ENCODE assay signal across 27 cellular contexts in genomic region chr18:48078448-48078847, GRCh38.
"Had no signal": no experiment of that assay in that cellular context is flagged by ENCODE, and none has a peak within 500 bp of the region (broad histone marks: within the 10 kb centered on the region; RNA-seq: fewer than 3 reads in every experiment).

No MANE protein-coding gene starts in this region.

- H3K9me3 ChIP-seq: ovary, psoas muscle, right lobe of liver, sigmoid colon, spleen, suprapubic skin, testis, tibial artery, transverse colon, upper lobe of right lung, uterus had no signal

- H3K27ac ChIP-seq: neural progenitor cell, ovary, parathyroid adenoma, psoas muscle, right lobe of liver, sigmoid colon, testis, tibial artery, transverse colon, upper lobe of right lung, uterus had no signal

- DNase-seq: natural killer cell; occipital lobe; ovary; posterior cingulate gyrus; psoas muscle; right cardiac atrium; right lobe of liver; sigmoid colon; spleen; stimulated activated CD4-positive, alpha-beta T cell treated with anti-CD3 and anti-CD28 coated beads, Interleukin-12 subunit alpha, Interleukin-12 subunit beta, amount 100 ng/mL, for 4 hours; stimulated activated CD4-positive, alpha-beta T cell treated with anti-CD3 and anti-CD28 coated beads, Interleukin-1b, Interleukin-23, amount 100 ng/mL, for 48 hours; stimulated activated CD4-positive, alpha-beta T cell treated with anti-CD3 and anti-CD28 coated beads, Interleukin-4, amount 100 ng/mL, for 1 hour; stimulated activated CD4-positive, alpha-beta T cell treated with anti-CD3 and anti-CD28 coated beads, Interleukin-4, amount 100 ng/mL, for 4 hours; stimulated activated CD8-positive, alpha-beta memory T cell treated with anti-CD3 and anti-CD28 coated beads, Interleukin-4, amount 100 ng/mL, for 48 hours; stimulated activated naive CD4-positive, alpha-beta T cell; stimulated activated naive CD8-positive, alpha-beta T cell treated with anti-CD3 and anti-CD28 coated beads, Interleukin-15, amount 100 ng/mL, for 72 hours; stimulated activated naive CD8-positive, alpha-beta T cell treated with anti-CD3 and anti-CD28 coated beads, Interleukin-15, Interleukin-2, amounts not matched to agents 100 U/mL and 50 U/mL, for 24 hours; substantia nigra; testis; transverse colon; upper lobe of right lung; uterus had no signal

- H3K36me3 ChIP-seq: neural progenitor cell, ovary, right lobe of liver, sigmoid colon, spleen, suprapubic skin, tibial artery, transverse colon, upper lobe of right lung, uterus had no signal

- H3K4me1 ChIP-seq: parathyroid adenoma, psoas muscle, right lobe of liver, sigmoid colon, testis, tibial artery, transverse colon, upper lobe of right lung, uterus had no signal

- H3K27me3 ChIP-seq: neural progenitor cell, ovary, right lobe of liver, sigmoid colon, spleen, suprapubic skin, testis, tibial artery, transverse colon, upper lobe of right lung, uterus had no signal

- H3K4me3 ChIP-seq: neural progenitor cell, ovary, psoas muscle, right lobe of liver, sigmoid colon, smooth muscle cell, spleen, suprapubic skin, testis, tibial artery, transverse colon, upper lobe of right lung, uterus had no signal
